2 cellular contexts compared by ENCODE assay signal in the genomic region with DNA sequence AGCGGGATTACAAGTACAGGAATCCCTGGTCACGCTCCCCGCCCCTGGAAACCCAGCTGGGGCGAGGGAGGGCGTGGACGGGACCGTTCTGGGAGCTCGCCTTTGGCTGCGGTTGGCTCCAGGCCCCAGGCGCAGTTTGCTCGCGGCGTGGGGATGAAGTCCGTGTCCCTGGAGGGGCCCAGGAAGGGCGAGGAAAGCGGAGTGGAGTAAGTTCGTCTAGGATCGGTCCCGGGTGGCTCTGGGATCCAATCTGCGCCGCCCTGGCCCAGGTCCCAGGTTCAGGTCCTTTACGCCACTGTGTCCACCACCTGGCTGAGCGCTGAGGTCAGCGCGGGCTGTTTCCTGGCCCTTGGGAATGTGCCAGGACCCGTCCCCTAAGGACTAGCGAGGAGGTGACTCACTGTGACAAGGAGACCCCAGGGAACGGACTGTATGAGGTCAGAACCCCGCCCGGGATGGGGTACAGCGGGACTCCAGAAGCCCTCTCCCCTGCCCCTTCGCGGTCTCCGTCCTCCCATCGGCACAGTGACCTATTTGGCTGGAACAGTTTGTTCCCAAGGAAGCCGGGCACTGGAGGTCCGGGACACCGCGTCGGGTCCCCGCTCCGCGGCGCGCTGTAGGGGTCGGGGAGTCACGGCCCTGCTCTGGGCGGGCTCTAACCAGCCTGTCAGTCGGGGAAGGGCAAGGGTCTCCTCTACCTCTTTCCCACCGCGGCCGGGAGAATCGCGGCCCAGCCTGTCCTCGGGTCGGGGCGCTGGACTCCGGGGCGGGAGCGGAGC.
TF ChIP-seq lines count a peak whose summit lies in the region.

No MANE protein-coding gene starts in this region.

TF ChIP-seq in HEK293, 187 proteins besides CTCF, POLR2A, EP300 and RAD21 (continued from another document and continues in another):
- TF ChIP-seq, protein P1, sequence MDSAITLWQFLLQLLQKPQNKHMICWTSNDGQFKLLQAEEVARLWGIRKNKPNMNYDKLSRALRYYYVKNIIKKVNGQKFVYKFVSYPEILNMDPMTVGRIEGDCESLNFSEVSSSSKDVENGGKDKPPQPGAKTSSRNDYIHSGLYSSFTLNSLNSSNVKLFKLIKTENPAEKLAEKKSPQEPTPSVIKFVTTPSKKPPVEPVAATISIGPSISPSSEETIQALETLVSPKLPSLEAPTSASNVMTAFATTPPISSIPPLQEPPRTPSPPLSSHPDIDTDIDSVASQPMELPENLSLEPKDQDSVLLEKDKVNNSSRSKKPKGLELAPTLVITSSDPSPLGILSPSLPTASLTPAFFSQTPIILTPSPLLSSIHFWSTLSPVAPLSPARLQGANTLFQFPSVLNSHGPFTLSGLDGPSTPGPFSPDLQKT (IDR thresholded peaks at IDR 0.05; ENCODE audit: borderline replicate concordance, low read depth, low read length): no peak
- TF ChIP-seq ZNF350 (tag by site-specific recombination; IDR thresholded peaks at IDR 0.05) (no peak), SP7 (tag by site-specific recombination; IDR thresholded peaks at IDR 0.05) (no peak), ZBTB21 (tag by site-specific recombination; IDR thresholded peaks at IDR 0.05) (peak; percentile 81), ZNF133 (tag by site-specific recombination; IDR thresholded peaks at IDR 0.05) (no peak), ZNF654 (tag by site-specific recombination; IDR thresholded peaks at IDR 0.05; ENCODE audit: low read depth) (no peak), KLF9 (tag by site-specific recombination; IDR thresholded peaks at IDR 0.05; ENCODE audit: low read depth) (no peak; the same call in none of the 2 replicates), OSR2 (tag by site-specific recombination; IDR thresholded peaks at IDR 0.05) (no peak), ZNF302 (tag by site-specific recombination; IDR thresholded peaks at IDR 0.05; ENCODE audit: low read depth) (no peak), ZNF221 (tag by site-specific recombination; IDR thresholded peaks at IDR 0.05; ENCODE audit: borderline replicate concordance) (no peak), OVOL3 (tag by site-specific recombination; IDR thresholded peaks at IDR 0.05) (no peak), IKZF3 (tag by site-specific recombination; IDR thresholded peaks at IDR 0.05) (peak; percentile 80), ZBTB48 (tag by site-specific recombination; IDR thresholded peaks at IDR 0.05) (peak; percentile 64), SCRT1 (tag by site-specific recombination; IDR thresholded peaks at IDR 0.05; ENCODE audit: borderline replicate concordance) (no peak), ZNF521 (tag by site-specific recombination; IDR thresholded peaks at IDR 0.05) (no peak), ZNF184 (tag by site-specific recombination; IDR thresholded peaks at IDR 0.05) (no peak), ZNF747 (tag by site-specific recombination; IDR thresholded peaks at IDR 0.05) (no peak), ZFP69B (tag by site-specific recombination; IDR thresholded peaks at IDR 0.05) (no peak), ZBTB17 (tag by site-specific recombination; IDR thresholded peaks at IDR 0.05) (peak; percentile 63), WT1 (tag by site-specific recombination; IDR thresholded peaks at IDR 0.05) (no peak; the same call in none of the 2 replicates), ZEB2 (tag by site-specific recombination; IDR thresholded peaks at IDR 0.05) (no peak; the same call in none of the 2 replicates), ZNF354C (tag by site-specific recombination; IDR thresholded peaks at IDR 0.05; ENCODE audit: borderline replicate concordance, low read depth) (no peak), ZNF776 (tag by site-specific recombination; IDR thresholded peaks at IDR 0.05; ENCODE audit: borderline replicate concordance) (no peak), ZNF175 (tag by site-specific recombination; IDR thresholded peaks at IDR 0.05) (no peak), ZNF707 (tag by site-specific recombination; IDR thresholded peaks at IDR 0.05) (no peak), ZSCAN16 (tag by site-specific recombination; IDR thresholded peaks at IDR 0.05) (no peak), ZNF560 (tag by site-specific recombination; IDR thresholded peaks at IDR 0.05; ENCODE audit: borderline replicate concordance) (no peak), ZNF132 (tag by site-specific recombination; IDR thresholded peaks at IDR 0.05; ENCODE audit: borderline replicate concordance) (no peak)
- TF ChIP-seq, protein P2, sequence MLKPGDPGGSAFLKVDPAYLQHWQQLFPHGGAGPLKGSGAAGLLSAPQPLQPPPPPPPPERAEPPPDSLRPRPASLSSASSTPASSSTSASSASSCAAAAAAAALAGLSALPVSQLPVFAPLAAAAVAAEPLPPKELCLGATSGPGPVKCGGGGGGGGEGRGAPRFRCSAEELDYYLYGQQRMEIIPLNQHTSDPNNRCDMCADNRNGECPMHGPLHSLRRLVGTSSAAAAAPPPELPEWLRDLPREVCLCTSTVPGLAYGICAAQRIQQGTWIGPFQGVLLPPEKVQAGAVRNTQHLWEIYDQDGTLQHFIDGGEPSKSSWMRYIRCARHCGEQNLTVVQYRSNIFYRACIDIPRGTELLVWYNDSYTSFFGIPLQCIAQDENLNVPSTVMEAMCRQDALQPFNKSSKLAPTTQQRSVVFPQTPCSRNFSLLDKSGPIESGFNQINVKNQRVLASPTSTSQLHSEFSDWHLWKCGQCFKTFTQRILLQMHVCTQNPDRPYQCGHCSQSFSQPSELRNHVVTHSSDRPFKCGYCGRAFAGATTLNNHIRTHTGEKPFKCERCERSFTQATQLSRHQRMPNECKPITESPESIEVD (tag by site-specific recombination; IDR thresholded peaks at IDR 0.05): no peak
- TF ChIP-seq, protein P3, sequence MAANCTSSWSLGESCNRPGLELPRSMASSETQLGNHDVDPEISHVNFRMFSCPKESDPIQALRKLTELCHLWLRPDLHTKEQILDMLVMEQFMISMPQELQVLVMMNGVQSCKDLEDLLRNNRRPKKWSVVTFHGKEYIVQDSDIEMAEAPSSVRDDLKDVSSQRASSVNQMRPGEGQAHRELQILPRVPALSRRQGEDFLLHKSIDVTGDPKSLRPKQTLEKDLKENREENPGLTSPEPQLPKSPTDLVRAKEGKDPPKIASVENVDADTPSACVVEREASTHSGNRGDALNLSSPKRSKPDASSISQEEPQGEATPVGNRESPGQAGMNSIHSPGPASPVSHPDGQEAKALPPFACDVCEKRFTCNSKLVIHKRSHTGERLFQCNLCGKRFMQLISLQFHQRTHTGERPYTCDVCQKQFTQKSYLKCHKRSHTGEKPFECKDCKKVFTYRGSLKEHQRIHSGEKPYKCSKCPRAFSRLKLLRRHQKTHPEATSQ (tag by site-specific recombination; IDR thresholded peaks at IDR 0.05): no peak
- TF ChIP-seq, protein P4, sequence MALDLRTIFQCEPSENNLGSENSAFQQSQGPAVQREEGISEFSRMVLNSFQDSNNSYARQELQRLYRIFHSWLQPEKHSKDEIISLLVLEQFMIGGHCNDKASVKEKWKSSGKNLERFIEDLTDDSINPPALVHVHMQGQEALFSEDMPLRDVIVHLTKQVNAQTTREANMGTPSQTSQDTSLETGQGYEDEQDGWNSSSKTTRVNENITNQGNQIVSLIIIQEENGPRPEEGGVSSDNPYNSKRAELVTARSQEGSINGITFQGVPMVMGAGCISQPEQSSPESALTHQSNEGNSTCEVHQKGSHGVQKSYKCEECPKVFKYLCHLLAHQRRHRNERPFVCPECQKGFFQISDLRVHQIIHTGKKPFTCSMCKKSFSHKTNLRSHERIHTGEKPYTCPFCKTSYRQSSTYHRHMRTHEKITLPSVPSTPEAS (tag by site-specific recombination; IDR thresholded peaks at IDR 0.05): no peak; the same call in 1 of the 2 replicates

TF ChIP-seq in HepG2, 621 proteins besides CTCF, POLR2A, EP300 and RAD21 (continued from another document and continues in another):
- TF ChIP-seq, protein P5, sequence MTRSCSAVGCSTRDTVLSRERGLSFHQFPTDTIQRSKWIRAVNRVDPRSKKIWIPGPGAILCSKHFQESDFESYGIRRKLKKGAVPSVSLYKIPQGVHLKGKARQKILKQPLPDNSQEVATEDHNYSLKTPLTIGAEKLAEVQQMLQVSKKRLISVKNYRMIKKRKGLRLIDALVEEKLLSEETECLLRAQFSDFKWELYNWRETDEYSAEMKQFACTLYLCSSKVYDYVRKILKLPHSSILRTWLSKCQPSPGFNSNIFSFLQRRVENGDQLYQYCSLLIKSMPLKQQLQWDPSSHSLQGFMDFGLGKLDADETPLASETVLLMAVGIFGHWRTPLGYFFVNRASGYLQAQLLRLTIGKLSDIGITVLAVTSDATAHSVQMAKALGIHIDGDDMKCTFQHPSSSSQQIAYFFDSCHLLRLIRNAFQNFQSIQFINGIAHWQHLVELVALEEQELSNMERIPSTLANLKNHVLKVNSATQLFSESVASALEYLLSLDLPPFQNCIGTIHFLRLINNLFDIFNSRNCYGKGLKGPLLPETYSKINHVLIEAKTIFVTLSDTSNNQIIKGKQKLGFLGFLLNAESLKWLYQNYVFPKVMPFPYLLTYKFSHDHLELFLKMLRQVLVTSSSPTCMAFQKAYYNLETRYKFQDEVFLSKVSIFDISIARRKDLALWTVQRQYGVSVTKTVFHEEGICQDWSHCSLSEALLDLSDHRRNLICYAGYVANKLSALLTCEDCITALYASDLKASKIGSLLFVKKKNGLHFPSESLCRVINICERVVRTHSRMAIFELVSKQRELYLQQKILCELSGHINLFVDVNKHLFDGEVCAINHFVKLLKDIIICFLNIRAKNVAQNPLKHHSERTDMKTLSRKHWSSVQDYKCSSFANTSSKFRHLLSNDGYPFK (CRISPR knock-in tag; IDR thresholded peaks at IDR 0.05; ENCODE audit: borderline replicate concordance): peak; percentile 7; the same call in 1 of the 2 replicates
- TF ChIP-seq MEF2D (CRISPR knock-in tag; IDR thresholded peaks at IDR 0.05) (peak; percentile 58; the same call in 1 of the 2 replicates), ZNF235 (CRISPR knock-in tag; IDR thresholded peaks at IDR 0.05; ENCODE audit: borderline replicate concordance) (0 out of 2 replicates have a peak, but pooled peaks have one; percentile 5), IRX3 (CRISPR knock-in tag; IDR thresholded peaks at IDR 0.05; ENCODE audit: borderline replicate concordance, low read depth) (peak; percentile 58; the same call in 1 of the 2 replicates), NONO (IDR thresholded peaks at IDR 0.05) (no peak), NONO (CRISPR knock-in tag; conservative IDR thresholded peaks at IDR 0.05) (peak; percentile 7; the same call in 1 of the 2 replicates), NAIF1 (CRISPR knock-in tag; IDR thresholded peaks at IDR 0.05; ENCODE audit: borderline replicate concordance) (peak; percentile 20), NR2C2 (CRISPR knock-in tag; IDR thresholded peaks at IDR 0.05; ENCODE audit: borderline replicate concordance) (0 out of 2 replicates have a peak, but pooled peaks have one; percentile 7), ZNF30 (CRISPR knock-in tag; IDR thresholded peaks at IDR 0.05) (0 out of 2 replicates have a peak, but pooled peaks have one; percentile 53), ZNF619 (CRISPR knock-in tag; IDR thresholded peaks at IDR 0.05) (0 out of 2 replicates have a peak, but pooled peaks have one; percentile 1), ZFY (CRISPR knock-in tag; IDR thresholded peaks at IDR 0.05) (peak; percentile 10; the same call in 1 of the 2 replicates), SP2 (CRISPR knock-in tag; IDR thresholded peaks at IDR 0.05) (0 out of 2 replicates have a peak, but pooled peaks have one; percentile 1), SMAD9 (CRISPR knock-in tag; IDR thresholded peaks at IDR 0.05) (0 out of 2 replicates have a peak, but pooled peaks have one; percentile 2), ZNF614 (CRISPR knock-in tag; IDR thresholded peaks at IDR 0.05; ENCODE audit: borderline replicate concordance) (no peak), EED (CRISPR knock-in tag; IDR thresholded peaks at IDR 0.05) (0 out of 2 replicates have a peak, but pooled peaks have one; percentile 18), ZNF263 (CRISPR knock-in tag; IDR thresholded peaks at IDR 0.05) (peak; percentile 93), SUZ12 (IDR thresholded peaks at IDR 0.05; ENCODE audit: low read depth, low read length) (no peak), DMAP1 (CRISPR knock-in tag; IDR thresholded peaks at IDR 0.05) (no peak), ZBTB20 (CRISPR knock-in tag; IDR thresholded peaks at IDR 0.05; ENCODE audit: borderline replicate concordance, low read depth) (peak; percentile 13; the same call in 1 of the 2 replicates), XBP1 (CRISPR knock-in tag; IDR thresholded peaks at IDR 0.05) (no peak)
- TF ChIP-seq, protein P6, sequence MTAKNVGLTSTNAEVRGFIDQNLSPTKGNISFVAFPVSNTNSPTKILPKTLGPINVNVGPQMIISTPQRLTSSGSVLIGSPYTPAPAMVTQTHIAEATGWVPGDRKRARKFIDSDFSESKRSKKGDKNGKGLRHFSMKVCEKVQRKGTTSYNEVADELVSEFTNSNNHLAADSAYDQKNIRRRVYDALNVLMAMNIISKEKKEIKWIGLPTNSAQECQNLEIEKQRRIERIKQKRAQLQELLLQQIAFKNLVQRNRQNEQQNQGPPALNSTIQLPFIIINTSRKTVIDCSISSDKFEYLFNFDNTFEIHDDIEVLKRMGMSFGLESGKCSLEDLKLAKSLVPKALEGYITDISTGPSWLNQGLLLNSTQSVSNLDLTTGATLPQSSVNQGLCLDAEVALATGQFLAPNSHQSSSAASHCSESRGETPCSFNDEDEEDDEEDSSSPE (CRISPR knock-in tag; IDR thresholded peaks at IDR 0.05): no peak
- TF ChIP-seq, protein P7, sequence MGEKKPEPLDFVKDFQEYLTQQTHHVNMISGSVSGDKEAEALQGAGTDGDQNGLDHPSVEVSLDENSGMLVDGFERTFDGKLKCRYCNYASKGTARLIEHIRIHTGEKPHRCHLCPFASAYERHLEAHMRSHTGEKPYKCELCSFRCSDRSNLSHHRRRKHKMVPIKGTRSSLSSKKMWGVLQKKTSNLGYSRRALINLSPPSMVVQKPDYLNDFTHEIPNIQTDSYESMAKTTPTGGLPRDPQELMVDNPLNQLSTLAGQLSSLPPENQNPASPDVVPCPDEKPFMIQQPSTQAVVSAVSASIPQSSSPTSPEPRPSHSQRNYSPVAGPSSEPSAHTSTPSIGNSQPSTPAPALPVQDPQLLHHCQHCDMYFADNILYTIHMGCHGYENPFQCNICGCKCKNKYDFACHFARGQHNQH (CRISPR knock-in tag; IDR thresholded peaks at IDR 0.05): no peak
- TF ChIP-seq, protein P8, sequence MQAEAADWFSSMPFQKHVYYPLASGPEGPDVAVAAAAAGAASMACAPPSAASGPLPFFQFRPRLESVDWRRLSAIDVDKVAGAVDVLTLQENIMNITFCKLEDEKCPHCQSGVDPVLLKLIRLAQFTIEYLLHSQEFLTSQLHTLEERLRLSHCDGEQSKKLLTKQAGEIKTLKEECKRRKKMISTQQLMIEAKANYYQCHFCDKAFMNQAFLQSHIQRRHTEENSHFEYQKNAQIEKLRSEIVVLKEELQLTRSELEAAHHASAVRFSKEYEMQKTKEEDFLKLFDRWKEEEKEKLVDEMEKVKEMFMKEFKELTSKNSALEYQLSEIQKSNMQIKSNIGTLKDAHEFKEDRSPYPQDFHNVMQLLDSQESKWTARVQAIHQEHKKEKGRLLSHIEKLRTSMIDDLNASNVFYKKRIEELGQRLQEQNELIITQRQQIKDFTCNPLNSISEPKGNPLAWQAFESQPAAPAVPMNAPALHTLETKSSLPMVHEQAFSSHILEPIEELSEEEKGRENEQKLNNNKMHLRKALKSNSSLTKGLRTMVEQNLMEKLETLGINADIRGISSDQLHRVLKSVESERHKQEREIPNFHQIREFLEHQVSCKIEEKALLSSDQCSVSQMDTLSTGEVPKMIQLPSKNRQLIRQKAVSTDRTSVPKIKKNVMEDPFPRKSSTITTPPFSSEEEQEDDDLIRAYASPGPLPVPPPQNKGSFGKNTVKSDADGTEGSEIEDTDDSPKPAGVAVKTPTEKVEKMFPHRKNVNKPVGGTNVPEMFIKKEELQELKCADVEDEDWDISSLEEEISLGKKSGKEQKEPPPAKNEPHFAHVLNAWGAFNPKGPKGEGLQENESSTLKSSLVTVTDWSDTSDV (CRISPR knock-in tag; IDR thresholded peaks at IDR 0.05): peak; percentile 85; the same call in 1 of the 2 replicates
- TF ChIP-seq, protein P9, sequence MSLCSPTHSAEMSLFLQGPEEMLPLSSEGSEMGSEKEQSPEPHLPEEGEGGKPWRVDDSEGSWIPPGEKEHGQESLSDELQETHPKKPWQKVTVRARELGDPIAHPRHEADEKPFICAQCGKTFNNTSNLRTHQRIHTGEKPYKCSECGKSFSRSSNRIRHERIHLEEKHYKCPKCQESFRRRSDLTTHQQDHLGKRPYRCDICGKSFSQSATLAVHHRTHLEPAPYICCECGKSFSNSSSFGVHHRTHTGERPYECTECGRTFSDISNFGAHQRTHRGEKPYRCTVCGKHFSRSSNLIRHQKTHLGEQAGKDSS (CRISPR knock-in tag; IDR thresholded peaks at IDR 0.05; ENCODE audit: borderline replicate concordance, low read depth): 0 out of 2 replicates have a peak, but pooled peaks have one; percentile 39
